Comparison of ENCODE assay signal across 1 cellular context in the genomic region with DNA sequence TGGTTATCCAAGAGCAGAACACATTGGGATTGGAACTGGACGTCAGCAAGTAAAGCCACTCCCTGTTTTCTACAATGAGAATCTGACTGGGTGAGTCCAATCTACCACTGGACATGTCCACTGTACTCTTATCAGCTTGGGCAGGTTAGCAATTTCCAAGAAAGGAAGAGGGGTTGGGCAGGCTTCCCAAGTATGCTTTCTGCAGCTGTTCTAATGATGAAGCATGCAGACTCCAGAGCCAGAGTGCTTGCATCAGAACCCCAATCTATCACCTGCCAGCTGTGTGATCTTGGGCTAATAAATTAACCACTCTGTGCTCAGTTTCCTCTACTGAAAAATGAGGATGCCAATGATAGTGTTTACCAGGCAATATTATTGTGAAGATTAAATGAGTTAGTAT.
TF ChIP-seq lines count a peak whose summit lies in the region.

No MANE protein-coding gene starts in this region.

TF ChIP-seq in K562, 482 proteins besides CTCF, POLR2A, EP300 and RAD21 (continued from another document and continues in another):
- TF ChIP-seq, protein P1, sequence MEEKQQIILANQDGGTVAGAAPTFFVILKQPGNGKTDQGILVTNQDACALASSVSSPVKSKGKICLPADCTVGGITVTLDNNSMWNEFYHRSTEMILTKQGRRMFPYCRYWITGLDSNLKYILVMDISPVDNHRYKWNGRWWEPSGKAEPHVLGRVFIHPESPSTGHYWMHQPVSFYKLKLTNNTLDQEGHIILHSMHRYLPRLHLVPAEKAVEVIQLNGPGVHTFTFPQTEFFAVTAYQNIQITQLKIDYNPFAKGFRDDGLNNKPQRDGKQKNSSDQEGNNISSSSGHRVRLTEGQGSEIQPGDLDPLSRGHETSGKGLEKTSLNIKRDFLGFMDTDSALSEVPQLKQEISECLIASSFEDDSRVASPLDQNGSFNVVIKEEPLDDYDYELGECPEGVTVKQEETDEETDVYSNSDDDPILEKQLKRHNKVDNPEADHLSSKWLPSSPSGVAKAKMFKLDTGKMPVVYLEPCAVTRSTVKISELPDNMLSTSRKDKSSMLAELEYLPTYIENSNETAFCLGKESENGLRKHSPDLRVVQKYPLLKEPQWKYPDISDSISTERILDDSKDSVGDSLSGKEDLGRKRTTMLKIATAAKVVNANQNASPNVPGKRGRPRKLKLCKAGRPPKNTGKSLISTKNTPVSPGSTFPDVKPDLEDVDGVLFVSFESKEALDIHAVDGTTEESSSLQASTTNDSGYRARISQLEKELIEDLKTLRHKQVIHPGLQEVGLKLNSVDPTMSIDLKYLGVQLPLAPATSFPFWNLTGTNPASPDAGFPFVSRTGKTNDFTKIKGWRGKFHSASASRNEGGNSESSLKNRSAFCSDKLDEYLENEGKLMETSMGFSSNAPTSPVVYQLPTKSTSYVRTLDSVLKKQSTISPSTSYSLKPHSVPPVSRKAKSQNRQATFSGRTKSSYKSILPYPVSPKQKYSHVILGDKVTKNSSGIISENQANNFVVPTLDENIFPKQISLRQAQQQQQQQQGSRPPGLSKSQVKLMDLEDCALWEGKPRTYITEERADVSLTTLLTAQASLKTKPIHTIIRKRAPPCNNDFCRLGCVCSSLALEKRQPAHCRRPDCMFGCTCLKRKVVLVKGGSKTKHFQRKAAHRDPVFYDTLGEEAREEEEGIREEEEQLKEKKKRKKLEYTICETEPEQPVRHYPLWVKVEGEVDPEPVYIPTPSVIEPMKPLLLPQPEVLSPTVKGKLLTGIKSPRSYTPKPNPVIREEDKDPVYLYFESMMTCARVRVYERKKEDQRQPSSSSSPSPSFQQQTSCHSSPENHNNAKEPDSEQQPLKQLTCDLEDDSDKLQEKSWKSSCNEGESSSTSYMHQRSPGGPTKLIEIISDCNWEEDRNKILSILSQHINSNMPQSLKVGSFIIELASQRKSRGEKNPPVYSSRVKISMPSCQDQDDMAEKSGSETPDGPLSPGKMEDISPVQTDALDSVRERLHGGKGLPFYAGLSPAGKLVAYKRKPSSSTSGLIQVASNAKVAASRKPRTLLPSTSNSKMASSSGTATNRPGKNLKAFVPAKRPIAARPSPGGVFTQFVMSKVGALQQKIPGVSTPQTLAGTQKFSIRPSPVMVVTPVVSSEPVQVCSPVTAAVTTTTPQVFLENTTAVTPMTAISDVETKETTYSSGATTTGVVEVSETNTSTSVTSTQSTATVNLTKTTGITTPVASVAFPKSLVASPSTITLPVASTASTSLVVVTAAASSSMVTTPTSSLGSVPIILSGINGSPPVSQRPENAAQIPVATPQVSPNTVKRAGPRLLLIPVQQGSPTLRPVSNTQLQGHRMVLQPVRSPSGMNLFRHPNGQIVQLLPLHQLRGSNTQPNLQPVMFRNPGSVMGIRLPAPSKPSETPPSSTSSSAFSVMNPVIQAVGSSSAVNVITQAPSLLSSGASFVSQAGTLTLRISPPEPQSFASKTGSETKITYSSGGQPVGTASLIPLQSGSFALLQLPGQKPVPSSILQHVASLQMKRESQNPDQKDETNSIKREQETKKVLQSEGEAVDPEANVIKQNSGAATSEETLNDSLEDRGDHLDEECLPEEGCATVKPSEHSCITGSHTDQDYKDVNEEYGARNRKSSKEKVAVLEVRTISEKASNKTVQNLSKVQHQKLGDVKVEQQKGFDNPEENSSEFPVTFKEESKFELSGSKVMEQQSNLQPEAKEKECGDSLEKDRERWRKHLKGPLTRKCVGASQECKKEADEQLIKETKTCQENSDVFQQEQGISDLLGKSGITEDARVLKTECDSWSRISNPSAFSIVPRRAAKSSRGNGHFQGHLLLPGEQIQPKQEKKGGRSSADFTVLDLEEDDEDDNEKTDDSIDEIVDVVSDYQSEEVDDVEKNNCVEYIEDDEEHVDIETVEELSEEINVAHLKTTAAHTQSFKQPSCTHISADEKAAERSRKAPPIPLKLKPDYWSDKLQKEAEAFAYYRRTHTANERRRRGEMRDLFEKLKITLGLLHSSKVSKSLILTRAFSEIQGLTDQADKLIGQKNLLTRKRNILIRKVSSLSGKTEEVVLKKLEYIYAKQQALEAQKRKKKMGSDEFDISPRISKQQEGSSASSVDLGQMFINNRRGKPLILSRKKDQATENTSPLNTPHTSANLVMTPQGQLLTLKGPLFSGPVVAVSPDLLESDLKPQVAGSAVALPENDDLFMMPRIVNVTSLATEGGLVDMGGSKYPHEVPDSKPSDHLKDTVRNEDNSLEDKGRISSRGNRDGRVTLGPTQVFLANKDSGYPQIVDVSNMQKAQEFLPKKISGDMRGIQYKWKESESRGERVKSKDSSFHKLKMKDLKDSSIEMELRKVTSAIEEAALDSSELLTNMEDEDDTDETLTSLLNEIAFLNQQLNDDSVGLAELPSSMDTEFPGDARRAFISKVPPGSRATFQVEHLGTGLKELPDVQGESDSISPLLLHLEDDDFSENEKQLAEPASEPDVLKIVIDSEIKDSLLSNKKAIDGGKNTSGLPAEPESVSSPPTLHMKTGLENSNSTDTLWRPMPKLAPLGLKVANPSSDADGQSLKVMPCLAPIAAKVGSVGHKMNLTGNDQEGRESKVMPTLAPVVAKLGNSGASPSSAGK (IDR thresholded peaks at IDR 0.05): no peak
- TF ChIP-seq, protein P2, sequence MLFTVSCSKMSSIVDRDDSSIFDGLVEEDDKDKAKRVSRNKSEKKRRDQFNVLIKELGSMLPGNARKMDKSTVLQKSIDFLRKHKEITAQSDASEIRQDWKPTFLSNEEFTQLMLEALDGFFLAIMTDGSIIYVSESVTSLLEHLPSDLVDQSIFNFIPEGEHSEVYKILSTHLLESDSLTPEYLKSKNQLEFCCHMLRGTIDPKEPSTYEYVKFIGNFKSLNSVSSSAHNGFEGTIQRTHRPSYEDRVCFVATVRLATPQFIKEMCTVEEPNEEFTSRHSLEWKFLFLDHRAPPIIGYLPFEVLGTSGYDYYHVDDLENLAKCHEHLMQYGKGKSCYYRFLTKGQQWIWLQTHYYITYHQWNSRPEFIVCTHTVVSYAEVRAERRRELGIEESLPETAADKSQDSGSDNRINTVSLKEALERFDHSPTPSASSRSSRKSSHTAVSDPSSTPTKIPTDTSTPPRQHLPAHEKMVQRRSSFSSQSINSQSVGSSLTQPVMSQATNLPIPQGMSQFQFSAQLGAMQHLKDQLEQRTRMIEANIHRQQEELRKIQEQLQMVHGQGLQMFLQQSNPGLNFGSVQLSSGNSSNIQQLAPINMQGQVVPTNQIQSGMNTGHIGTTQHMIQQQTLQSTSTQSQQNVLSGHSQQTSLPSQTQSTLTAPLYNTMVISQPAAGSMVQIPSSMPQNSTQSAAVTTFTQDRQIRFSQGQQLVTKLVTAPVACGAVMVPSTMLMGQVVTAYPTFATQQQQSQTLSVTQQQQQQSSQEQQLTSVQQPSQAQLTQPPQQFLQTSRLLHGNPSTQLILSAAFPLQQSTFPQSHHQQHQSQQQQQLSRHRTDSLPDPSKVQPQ (CRISPR knock-in tag; IDR thresholded peaks at IDR 0.05; ENCODE audit: borderline replicate concordance): no peak
- TF ChIP-seq, protein P3, sequence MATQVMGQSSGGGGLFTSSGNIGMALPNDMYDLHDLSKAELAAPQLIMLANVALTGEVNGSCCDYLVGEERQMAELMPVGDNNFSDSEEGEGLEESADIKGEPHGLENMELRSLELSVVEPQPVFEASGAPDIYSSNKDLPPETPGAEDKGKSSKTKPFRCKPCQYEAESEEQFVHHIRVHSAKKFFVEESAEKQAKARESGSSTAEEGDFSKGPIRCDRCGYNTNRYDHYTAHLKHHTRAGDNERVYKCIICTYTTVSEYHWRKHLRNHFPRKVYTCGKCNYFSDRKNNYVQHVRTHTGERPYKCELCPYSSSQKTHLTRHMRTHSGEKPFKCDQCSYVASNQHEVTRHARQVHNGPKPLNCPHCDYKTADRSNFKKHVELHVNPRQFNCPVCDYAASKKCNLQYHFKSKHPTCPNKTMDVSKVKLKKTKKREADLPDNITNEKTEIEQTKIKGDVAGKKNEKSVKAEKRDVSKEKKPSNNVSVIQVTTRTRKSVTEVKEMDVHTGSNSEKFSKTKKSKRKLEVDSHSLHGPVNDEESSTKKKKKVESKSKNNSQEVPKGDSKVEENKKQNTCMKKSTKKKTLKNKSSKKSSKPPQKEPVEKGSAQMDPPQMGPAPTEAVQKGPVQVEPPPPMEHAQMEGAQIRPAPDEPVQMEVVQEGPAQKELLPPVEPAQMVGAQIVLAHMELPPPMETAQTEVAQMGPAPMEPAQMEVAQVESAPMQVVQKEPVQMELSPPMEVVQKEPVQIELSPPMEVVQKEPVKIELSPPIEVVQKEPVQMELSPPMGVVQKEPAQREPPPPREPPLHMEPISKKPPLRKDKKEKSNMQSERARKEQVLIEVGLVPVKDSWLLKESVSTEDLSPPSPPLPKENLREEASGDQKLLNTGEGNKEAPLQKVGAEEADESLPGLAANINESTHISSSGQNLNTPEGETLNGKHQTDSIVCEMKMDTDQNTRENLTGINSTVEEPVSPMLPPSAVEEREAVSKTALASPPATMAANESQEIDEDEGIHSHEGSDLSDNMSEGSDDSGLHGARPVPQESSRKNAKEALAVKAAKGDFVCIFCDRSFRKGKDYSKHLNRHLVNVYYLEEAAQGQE (CRISPR knock-in tag; IDR thresholded peaks at IDR 0.05; ENCODE audit: low read depth): no peak
- TF ChIP-seq POLR2H (tag; IDR thresholded peaks at IDR 0.05; ENCODE audit: low read depth) (no peak), HMGN3 (IDR thresholded peaks at IDR 0.05; ENCODE audit: borderline replicate concordance, extremely low read depth, insufficient read length, low read depth, low read length) (no peak), KLF1 (tag; IDR thresholded peaks at IDR 0.05) (no peak), PCBP2 (IDR thresholded peaks at IDR 0.05; ENCODE audit: low read depth, low read length, poor library complexity, severe bottlenecking) (no peak), RBFOX2 (IDR thresholded peaks at IDR 0.05; ENCODE audit: low read depth, low read length) (no peak), TEAD2 (tag; IDR thresholded peaks at IDR 0.05) (no peak), JUNB (CRISPR knock-in tag; conservative IDR thresholded peaks at IDR 0.05) (no peak), MCM2 (IDR thresholded peaks at IDR 0.05; ENCODE audit: low read depth) (no peak), ZNF668 (CRISPR knock-in tag; IDR thresholded peaks at IDR 0.05) (no peak), KLF13 (tag; IDR thresholded peaks at IDR 0.05; ENCODE audit: borderline replicate concordance, low read depth) (no peak), CHD4 (IDR thresholded peaks at IDR 0.05; ENCODE audit: insufficient read depth, insufficient replicate concordance, low read depth, low read length, poor library complexity, severe bottlenecking) (no peak), GATA2 (CRISPR knock-in tag; IDR thresholded peaks at IDR 0.05) (no peak), SIN3A (IDR thresholded peaks at IDR 0.05; ENCODE audit: borderline replicate concordance in 2 of 2, control insufficient read depth in 1 of 2, low read depth in 2 of 2, low read length in 2 of 2) (no peak), GATAD2B (IDR thresholded peaks at IDR 0.05; ENCODE audit: borderline replicate concordance) (no peak), CBFA2T3 (IDR thresholded peaks at IDR 0.05) (peak; percentile 91), NFIC (IDR thresholded peaks at IDR 0.05) (peak; percentile 82), SRSF3 (IDR thresholded peaks at IDR 0.05; ENCODE audit: insufficient read depth, low read length) (no peak), SREBF2 (CRISPR knock-in tag; IDR thresholded peaks at IDR 0.05) (no peak), ZKSCAN8 (CRISPR knock-in tag; IDR thresholded peaks at IDR 0.05) (peak; percentile 56; the same call in 1 of the 2 replicates), KAT8 (IDR thresholded peaks at IDR 0.05; ENCODE audit: low read depth) (no peak), SIRT6 (IDR thresholded peaks at IDR 0.05; ENCODE audit: low read depth, low read length) (no peak), MTA1 (IDR thresholded peaks at IDR 0.05; ENCODE audit: borderline replicate concordance) (no peak), FOSL1 (tag; conservative IDR thresholded peaks at IDR 0.05) (peak; percentile 48), DDX20 (tag; IDR thresholded peaks at IDR 0.05; ENCODE audit: low read depth) (no peak), MBD2 (IDR thresholded peaks at IDR 0.05; ENCODE audit: borderline replicate concordance, low read depth) (no peak)
- TF ChIP-seq, protein P4, sequence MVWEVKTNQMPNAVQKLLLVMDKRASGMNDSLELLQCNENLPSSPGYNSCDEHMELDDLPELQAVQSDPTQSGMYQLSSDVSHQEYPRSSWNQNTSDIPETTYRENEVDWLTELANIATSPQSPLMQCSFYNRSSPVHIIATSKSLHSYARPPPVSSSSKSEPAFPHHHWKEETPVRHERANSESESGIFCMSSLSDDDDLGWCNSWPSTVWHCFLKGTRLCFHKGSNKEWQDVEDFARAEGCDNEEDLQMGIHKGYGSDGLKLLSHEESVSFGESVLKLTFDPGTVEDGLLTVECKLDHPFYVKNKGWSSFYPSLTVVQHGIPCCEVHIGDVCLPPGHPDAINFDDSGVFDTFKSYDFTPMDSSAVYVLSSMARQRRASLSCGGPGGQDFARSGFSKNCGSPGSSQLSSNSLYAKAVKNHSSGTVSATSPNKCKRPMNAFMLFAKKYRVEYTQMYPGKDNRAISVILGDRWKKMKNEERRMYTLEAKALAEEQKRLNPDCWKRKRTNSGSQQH (CRISPR knock-in tag; IDR thresholded peaks at IDR 0.05): no peak
- TF ChIP-seq, protein P5, sequence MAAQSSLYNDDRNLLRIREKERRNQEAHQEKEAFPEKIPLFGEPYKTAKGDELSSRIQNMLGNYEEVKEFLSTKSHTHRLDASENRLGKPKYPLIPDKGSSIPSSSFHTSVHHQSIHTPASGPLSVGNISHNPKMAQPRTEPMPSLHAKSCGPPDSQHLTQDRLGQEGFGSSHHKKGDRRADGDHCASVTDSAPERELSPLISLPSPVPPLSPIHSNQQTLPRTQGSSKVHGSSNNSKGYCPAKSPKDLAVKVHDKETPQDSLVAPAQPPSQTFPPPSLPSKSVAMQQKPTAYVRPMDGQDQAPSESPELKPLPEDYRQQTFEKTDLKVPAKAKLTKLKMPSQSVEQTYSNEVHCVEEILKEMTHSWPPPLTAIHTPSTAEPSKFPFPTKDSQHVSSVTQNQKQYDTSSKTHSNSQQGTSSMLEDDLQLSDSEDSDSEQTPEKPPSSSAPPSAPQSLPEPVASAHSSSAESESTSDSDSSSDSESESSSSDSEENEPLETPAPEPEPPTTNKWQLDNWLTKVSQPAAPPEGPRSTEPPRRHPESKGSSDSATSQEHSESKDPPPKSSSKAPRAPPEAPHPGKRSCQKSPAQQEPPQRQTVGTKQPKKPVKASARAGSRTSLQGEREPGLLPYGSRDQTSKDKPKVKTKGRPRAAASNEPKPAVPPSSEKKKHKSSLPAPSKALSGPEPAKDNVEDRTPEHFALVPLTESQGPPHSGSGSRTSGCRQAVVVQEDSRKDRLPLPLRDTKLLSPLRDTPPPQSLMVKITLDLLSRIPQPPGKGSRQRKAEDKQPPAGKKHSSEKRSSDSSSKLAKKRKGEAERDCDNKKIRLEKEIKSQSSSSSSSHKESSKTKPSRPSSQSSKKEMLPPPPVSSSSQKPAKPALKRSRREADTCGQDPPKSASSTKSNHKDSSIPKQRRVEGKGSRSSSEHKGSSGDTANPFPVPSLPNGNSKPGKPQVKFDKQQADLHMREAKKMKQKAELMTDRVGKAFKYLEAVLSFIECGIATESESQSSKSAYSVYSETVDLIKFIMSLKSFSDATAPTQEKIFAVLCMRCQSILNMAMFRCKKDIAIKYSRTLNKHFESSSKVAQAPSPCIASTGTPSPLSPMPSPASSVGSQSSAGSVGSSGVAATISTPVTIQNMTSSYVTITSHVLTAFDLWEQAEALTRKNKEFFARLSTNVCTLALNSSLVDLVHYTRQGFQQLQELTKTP (IDR thresholded peaks at IDR 0.05; ENCODE audit: low read depth in 1 of 2, partially characterized antibody in 2 of 2): no peak
